23 cellular contexts compared by ENCODE assay signal in genomic region chr5:6107675-6108539, GRCh38.
"Had no signal": no experiment of that assay in that cellular context is flagged by ENCODE, and none has a peak within 500 bp of the region (broad histone marks: within the 10 kb centered on the region; RNA-seq: fewer than 3 reads in every experiment).

No MANE protein-coding gene starts in this region.

- H3K4me1 Mint-ChIP-seq: memory B cell; mesothelial cell of epicardium; natural killer cell; neural crest cell; stimulated activated effector memory CD8-positive, alpha-beta T cell treated with anti-CD3 and anti-CD28 coated beads, Interleukin-12 subunit alpha, Interleukin-12 subunit beta, amount 100 ng/mL, for 72 hours had no signal

- H3K27ac ChIP-seq: foreskin keratinocyte, left ventricle myocardium inferior, lower lobe of right lung, parathyroid adenoma, psoas muscle, right lobe of liver, testis, tibial nerve, upper lobe of right lung, vagina had no signal

- H3K4me1 ChIP-seq: foreskin keratinocyte, left ventricle myocardium inferior, lower lobe of right lung, parathyroid adenoma, psoas muscle, right lobe of liver, testis, tibial nerve, upper lobe of right lung, vagina had no signal

- H3K27me3 ChIP-seq: foreskin keratinocyte, right lobe of liver, testis, tibial nerve, upper lobe of right lung, vagina had no signal

- H3K9ac ChIP-seq: parathyroid adenoma had no signal

- DNase-seq: dermis blood vessel endothelial cell; foreskin keratinocyte; kidney; left cardiac atrium; left ventricle myocardium inferior; lower lobe of right lung; natural killer cell; occipital lobe; psoas muscle; retina; right lobe of liver; stimulated activated CD4-positive, alpha-beta T cell treated with anti-CD3 and anti-CD28 coated beads, Interleukin-4, amount 100 ng/mL, for 1 hour; stimulated activated CD8-positive, alpha-beta memory T cell treated with anti-CD3 and anti-CD28 coated beads, Interleukin-4, amount 100 ng/mL, for 48 hours; testis; upper lobe of right lung had no signal

- H3K36me3 ChIP-seq: left ventricle myocardium inferior, lower lobe of right lung, right lobe of liver, tibial nerve, upper lobe of right lung, vagina had no signal

- H3K4me3 ChIP-seq: left ventricle myocardium inferior, lower lobe of right lung, psoas muscle, right lobe of liver, testis, tibial nerve, upper lobe of right lung, vagina had no signal

- H3K36me3 Mint-ChIP-seq: memory B cell; mesothelial cell of epicardium; natural killer cell; stimulated activated effector memory CD8-positive, alpha-beta T cell treated with anti-CD3 and anti-CD28 coated beads, Interleukin-12 subunit alpha, Interleukin-12 subunit beta, amount 100 ng/mL, for 72 hours had no signal

- H3K9me3 ChIP-seq: left ventricle myocardium inferior, lower lobe of right lung, psoas muscle, right lobe of liver, testis, tibial nerve, upper lobe of right lung, vagina had no signal

- H3K27me3 Mint-ChIP-seq: memory B cell; stimulated activated naive CD8-positive, alpha-beta T cell treated with anti-CD3 and anti-CD28 coated beads, Interleukin-15, Interleukin-2, amounts not matched to agents 100 ng/mL and 50 ng/mL, for 24 hours had no signal

- H3K9me3 Mint-ChIP-seq: memory B cell; mesothelial cell of epicardium; natural killer cell; neural crest cell; stimulated activated effector memory CD8-positive, alpha-beta T cell treated with anti-CD3 and anti-CD28 coated beads, Interleukin-12 subunit alpha, Interleukin-12 subunit beta, amount 100 ng/mL, for 72 hours; stimulated activated naive CD8-positive, alpha-beta T cell treated with anti-CD3 and anti-CD28 coated beads, Interleukin-15, Interleukin-2, amounts not matched to agents 100 ng/mL and 50 ng/mL, for 24 hours had no signal

- H3K4me3 Mint-ChIP-seq: memory B cell; mesothelial cell of epicardium; natural killer cell; neural crest cell; stimulated activated effector memory CD8-positive, alpha-beta T cell treated with anti-CD3 and anti-CD28 coated beads, Interleukin-12 subunit alpha, Interleukin-12 subunit beta, amount 100 ng/mL, for 72 hours; stimulated activated naive CD8-positive, alpha-beta T cell treated with anti-CD3 and anti-CD28 coated beads, Interleukin-15, Interleukin-2, amounts not matched to agents 100 ng/mL and 50 ng/mL, for 24 hours had no signal

- ATAC-seq: foreskin keratinocyte; left cardiac atrium; natural killer cell; psoas muscle; right lobe of liver; stimulated activated effector memory CD8-positive, alpha-beta T cell treated with anti-CD3 and anti-CD28 coated beads, Interleukin-12 subunit alpha, Interleukin-12 subunit beta, amount 100 ng/mL, for 72 hours; upper lobe of right lung had no signal

- FAIRE-seq: kidney had no signal

- H3K27ac Mint-ChIP-seq: memory B cell; mesothelial cell of epicardium; natural killer cell; stimulated activated effector memory CD8-positive, alpha-beta T cell treated with anti-CD3 and anti-CD28 coated beads, Interleukin-12 subunit alpha, Interleukin-12 subunit beta, amount 100 ng/mL, for 72 hours; stimulated activated naive CD8-positive, alpha-beta T cell treated with anti-CD3 and anti-CD28 coated beads, Interleukin-15, Interleukin-2, amounts not matched to agents 100 ng/mL and 50 ng/mL, for 24 hours had no signal

- H2AFZ ChIP-seq: parathyroid adenoma had no signal

- H3K79me2 ChIP-seq: parathyroid adenoma had no signal
